29 cellular contexts compared by ENCODE assay signal in the genomic region with DNA sequence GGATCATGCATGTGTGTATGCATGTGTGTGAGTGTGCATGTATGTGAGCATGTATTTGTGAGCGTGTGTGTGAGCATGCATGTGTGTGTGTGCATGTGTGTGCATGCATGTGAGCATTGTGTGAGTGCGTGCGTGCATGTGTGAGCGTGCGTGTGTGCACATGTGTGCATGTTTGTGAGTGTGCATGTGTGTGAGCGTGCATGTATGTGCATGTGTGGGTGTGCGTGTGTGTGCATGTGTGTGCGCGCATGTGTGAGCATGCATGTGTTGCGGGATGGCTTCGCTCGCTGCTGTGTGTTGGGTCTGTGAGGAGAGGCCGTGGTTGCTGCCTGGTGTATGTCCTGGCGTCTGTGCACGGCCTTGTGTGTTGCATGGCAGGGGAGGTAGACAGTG. TPM values are rescaled to one million over a fixed set of nuclear protein-coding genes. Genes with fewer than 3 reads are reported as not detected.
DNase-seq lines count a peak whose midpoint lies in the region; ATAC-seq, FAIRE-seq and TF ChIP-seq lines count a peak whose summit lies in the region.
"Had no signal": no experiment of that assay in that cellular context is flagged by ENCODE, and none has a peak within 500 bp of the region (broad histone marks: within the 10 kb centered on the region; RNA-seq: fewer than 3 reads in every experiment).

No MANE protein-coding gene starts in this region.

- no peaks in the 10 kb centered on the region for H3K36me3 ChIP-seq in bronchial epithelial cell (ENCODE audit: control insufficient read depth, insufficient read depth, low read length)
- H3K36me3 ChIP-seq: cardiac muscle cell, transverse colon had no signal

- peak overlapping the region; percentile 43 for H3K27ac Mint-ChIP-seq in activated naive CD4-positive, alpha-beta T cell treated with anti-CD3 and anti-CD28 coated beads for 36 hours
- H3K27ac Mint-ChIP-seq in activated naive CD4-positive, alpha-beta T cell treated with anti-CD3 and anti-CD28 coated beads, Interleukin-2, amount 10 ng/mL, durations not matched to agents 7 days and 5 days = no peak overlapping the region
- H3K27ac Mint-ChIP-seq in neural crest cell (ENCODE audit: unreplicated experiment) = peak overlapping the region; percentile 60
- H3K27ac Mint-ChIP-seq: activated CD4-positive, alpha-beta T cell treated with anti-CD3 and anti-CD28 coated beads for 36 hours; T-helper 1 cell treated with Interleukin-12 subunit alpha and Interleukin-12 subunit beta and Interleukin-4 antibody, amounts not matched to agents 30 μg/mL and 1 μg/mL, for 36 hours had no signal

- FAIRE-seq in bronchial epithelial cell (lab: Jason Lieb, UNC) = peak; percentile 99
- FAIRE-seq in urothelium cell line (lab: Jason Lieb, UNC) = peak; percentile 96
- FAIRE-seq: G401.6, GM18507, RCC 7860 had no signal

- no peak overlapping the region for H3K4me3 ChIP-seq in bronchial epithelial cell (ENCODE audit: low read depth, low read length)
- H3K4me3 ChIP-seq: cardiac muscle cell, SJSA1, transverse colon had no signal

- no peaks in the 10 kb centered on the region for H3K27me3 ChIP-seq in bronchial epithelial cell (ENCODE audit: control insufficient read depth, insufficient read depth, low read length)
- H3K27me3 ChIP-seq: cardiac muscle cell, SJSA1, transverse colon had no signal

- H3K36me3 Mint-ChIP-seq in activated naive CD4-positive, alpha-beta T cell treated with anti-CD3 and anti-CD28 coated beads for 36 hours (ENCODE audit: low read depth) = no peaks in the 10 kb centered on the region
- no peaks in the 10 kb centered on the region for H3K36me3 Mint-ChIP-seq in activated naive CD4-positive, alpha-beta T cell treated with anti-CD3 and anti-CD28 coated beads, Interleukin-2, amount 10 ng/mL, durations not matched to agents 7 days and 5 days
- peaks cover 4% of the 10 kb centered on the region for H3K36me3 Mint-ChIP-seq in neural crest cell (ENCODE audit: low read depth)

- no peaks in the 10 kb centered on the region for H3K27me3 Mint-ChIP-seq in activated naive CD4-positive, alpha-beta T cell treated with anti-CD3 and anti-CD28 coated beads for 36 hours (ENCODE audit: low read depth)
- H3K27me3 Mint-ChIP-seq in activated naive CD4-positive, alpha-beta T cell treated with anti-CD3 and anti-CD28 coated beads, Interleukin-2, amount 10 ng/mL, durations not matched to agents 7 days and 5 days = no peaks in the 10 kb centered on the region
- no peaks in the 10 kb centered on the region for H3K27me3 Mint-ChIP-seq in neural crest cell (ENCODE audit: low read depth)
- H3K27me3 Mint-ChIP-seq: activated CD4-positive, alpha-beta T cell treated with anti-CD3 and anti-CD28 coated beads for 36 hours; stimulated activated naive CD8-positive, alpha-beta T cell treated with anti-CD3 and anti-CD28 coated beads, Interleukin-15, amount 100 ng/mL, for 72 hours had no signal

- ATAC-seq in HG03135 (IDR thresholded peaks at IDR 0.05; ENCODE audit: unreplicated experiment) = no peak
- ATAC-seq: activated CD4-positive, alpha-beta T cell treated with anti-CD3 and anti-CD28 coated beads for 36 hours; activated T-cell treated with anti-CD3 and anti-CD28 coated beads, Interleukin-2, amount 50 U/mL, for 4 hours; stimulated activated naive CD8-positive, alpha-beta T cell treated with anti-CD3 and anti-CD28 coated beads, Interleukin-15, amount 100 ng/mL, for 72 hours had no signal

- no peak for TF ChIP-seq CTCF in bronchial epithelial cell (IDR thresholded peaks at IDR 0.05; ENCODE audit: insufficient read depth, low read length, severe bottlenecking)
- no peak for TF ChIP-seq CTCF in neural crest cell (conservative IDR thresholded peaks at IDR 0.05)

- peaks cover 11% of the 10 kb centered on the region for H3K4me1 Mint-ChIP-seq in activated naive CD4-positive, alpha-beta T cell treated with anti-CD3 and anti-CD28 coated beads for 36 hours (ENCODE audit: low read depth)
- peaks cover 19% of the 10 kb centered on the region for H3K4me1 Mint-ChIP-seq in activated naive CD4-positive, alpha-beta T cell treated with anti-CD3 and anti-CD28 coated beads, Interleukin-2, amount 10 ng/mL, durations not matched to agents 7 days and 5 days
- H3K4me1 Mint-ChIP-seq in neural crest cell = peaks cover 24% of the 10 kb centered on the region

- no peak overlapping the region for H3K4me3 Mint-ChIP-seq in activated naive CD4-positive, alpha-beta T cell treated with anti-CD3 and anti-CD28 coated beads for 36 hours
- no peak overlapping the region for H3K4me3 Mint-ChIP-seq in activated naive CD4-positive, alpha-beta T cell treated with anti-CD3 and anti-CD28 coated beads, Interleukin-2, amount 10 ng/mL, durations not matched to agents 7 days and 5 days
- H3K4me3 Mint-ChIP-seq in neural crest cell = no peak overlapping the region
- H3K4me3 Mint-ChIP-seq: activated CD4-positive, alpha-beta T cell treated with anti-CD3 and anti-CD28 coated beads for 36 hours; activated T-cell treated with anti-CD3 and anti-CD28 coated beads, Interleukin-2, amount 50 U/mL, for 4 hours; stimulated activated naive CD8-positive, alpha-beta T cell treated with anti-CD3 and anti-CD28 coated beads, Interleukin-15, amount 100 ng/mL, for 72 hours; T-helper 1 cell treated with Interleukin-12 subunit alpha and Interleukin-12 subunit beta and Interleukin-4 antibody, amounts not matched to agents 30 μg/mL and 1 μg/mL, for 36 hours had no signal

- intact Hi-C loops in activated naive CD4-positive, alpha-beta T cell treated with anti-CD3 and anti-CD28 coated beads for 36 hours (cut with micrococcal nuclease) = no loop called here

- CTCF ChIA-PET in activated naive CD4-positive, alpha-beta T cell treated with anti-CD3 and anti-CD28 coated beads for 36 hours (lab: Charles Lee) = no interaction called here
- CTCF ChIA-PET in activated naive CD4-positive, alpha-beta T cell treated with anti-CD3 and anti-CD28 coated beads, Interleukin-2, amount 10 ng/mL, durations not matched to agents 7 days and 5 days (lab: Charles Lee) = no interaction called here

- no peaks in the 10 kb centered on the region for H3K9me3 Mint-ChIP-seq in activated naive CD4-positive, alpha-beta T cell treated with anti-CD3 and anti-CD28 coated beads for 36 hours
- no peaks in the 10 kb centered on the region for H3K9me3 Mint-ChIP-seq in activated naive CD4-positive, alpha-beta T cell treated with anti-CD3 and anti-CD28 coated beads, Interleukin-2, amount 10 ng/mL, durations not matched to agents 7 days and 5 days
- no peaks in the 10 kb centered on the region for H3K9me3 Mint-ChIP-seq in neural crest cell
- H3K9me3 Mint-ChIP-seq: activated T-cell treated with anti-CD3 and anti-CD28 coated beads, Interleukin-2, amount 50 U/mL, for 4 hours; stimulated activated naive CD8-positive, alpha-beta T cell treated with anti-CD3 and anti-CD28 coated beads, Interleukin-15, amount 100 ng/mL, for 72 hours; T-helper 1 cell treated with Interleukin-12 subunit alpha and Interleukin-12 subunit beta and Interleukin-4 antibody, amounts not matched to agents 30 μg/mL and 1 μg/mL, for 36 hours had no signal

- DNase-seq in activated naive CD4-positive, alpha-beta T cell treated with anti-CD3 and anti-CD28 coated beads for 36 hours = no peak
- DNase-seq in activated naive CD4-positive, alpha-beta T cell treated with anti-CD3 and anti-CD28 coated beads, Interleukin-2, amount 10 ng/mL, durations not matched to agents 7 days and 5 days = no peak
- DNase-seq in bronchial epithelial cell (ENCODE audit: low read depth) (no peak), neural crest cell (ENCODE audit: low read depth, low spot score) (no peak), urothelium cell line (ENCODE audit: low spot score) (no peak), GOT3 (lab: John Stamatoyannopoulos, UW) (no peak), medulla oblongata (ENCODE audit: extremely low spot score) (no peak)
- DNase-seq: 8988T; activated CD4-positive, alpha-beta T cell treated with anti-CD3 and anti-CD28 coated beads for 36 hours; activated naive CD4-positive, alpha-beta T cell; activated T-cell treated with anti-CD3 and anti-CD28 coated beads, Interleukin-2, amount 50 U/mL, for 4 hours; cortex of kidney; DMS53; Karpas-422; MV-4-11; NCI-H2171; NCI-H526; stimulated activated naive CD8-positive, alpha-beta T cell treated with anti-CD3 and anti-CD28 coated beads, Interleukin-15, amount 100 ng/mL, for 72 hours; transverse colon had no signal

RNA-seq across cellular contexts. Expression of gene PAK4, which starts 32.4 kb away (rescaled TPM):
- 10 to 100 TPM; 16.9 to 18.1 TPM for total RNA-seq in activated naive CD4-positive, alpha-beta T cell treated with anti-CD3 and anti-CD28 coated beads for 36 hours
- total RNA-seq in bronchial epithelial cell = 4.5 and 6.8 TPM in 2 replicates
- 54.4 and 56.8 TPM in 2 replicates for total RNA-seq in neural crest cell

RNA-seq across cellular contexts. Expression of gene NCCRP1, which starts 38.8 kb away (rescaled TPM):
- not detected for total RNA-seq in activated naive CD4-positive, alpha-beta T cell treated with anti-CD3 and anti-CD28 coated beads for 36 hours
- 9.5 and 22.4 TPM in 2 replicates for total RNA-seq in bronchial epithelial cell
- total RNA-seq in neural crest cell = not detected in 2 replicates
- total RNA-seq: activated CD4-positive, alpha-beta T cell treated with anti-CD3 and anti-CD28 coated beads for 36 hours; activated T-cell treated with anti-CD3 and anti-CD28 coated beads, Interleukin-2, amount 50 U/mL, for 4 hours; lung microvascular endothelial cell; right cardiac atrium; SJSA1 had no signal

RNA-seq across cellular contexts. Expression of gene SYCN, which starts 46.1 kb away (rescaled TPM):
- not detected for total RNA-seq in activated naive CD4-positive, alpha-beta T cell treated with anti-CD3 and anti-CD28 coated beads for 36 hours
- total RNA-seq in bronchial epithelial cell (not detected in 2 replicates), neural crest cell (not detected in 2 replicates)
- total RNA-seq: activated CD4-positive, alpha-beta T cell treated with anti-CD3 and anti-CD28 coated beads for 36 hours; cardiac muscle cell; lung microvascular endothelial cell; omental fat pad; right cardiac atrium; SJSA1; transverse colon had no signal
